ENCODE assay signal across 28 cellular contexts in the genomic region with DNA sequence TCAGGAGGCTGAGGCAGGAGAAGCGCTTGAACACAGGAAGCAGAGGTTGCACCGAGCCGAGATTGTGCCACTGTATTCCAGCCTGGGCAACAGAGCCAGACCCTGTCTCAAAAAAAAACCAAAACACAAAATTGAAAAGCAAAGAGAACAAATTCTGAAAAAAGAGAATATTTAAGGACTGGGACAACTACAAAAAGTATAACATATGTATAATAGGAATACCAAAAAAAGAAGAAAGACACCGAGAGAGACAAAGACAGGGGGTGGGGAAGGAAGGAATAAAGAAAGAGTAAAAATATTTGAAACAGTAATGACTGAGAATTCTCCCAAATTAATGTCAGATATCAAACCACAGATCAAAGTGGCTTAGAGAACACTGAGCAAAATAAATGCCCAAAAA.
"Had no signal": no experiment of that assay in that cellular context is flagged by ENCODE, and none has a peak within 500 bp of the region (broad histone marks: within the 10 kb centered on the region; RNA-seq: fewer than 3 reads in every experiment).

No MANE protein-coding gene starts in this region.

- H3K9me3 ChIP-seq: suprapubic skin, testis, thyroid gland, tibial artery, transverse colon, upper lobe of right lung had no signal

- H3K27me3 Mint-ChIP-seq: stimulated activated naive CD8-positive, alpha-beta T cell treated with anti-CD3 and anti-CD28 coated beads, Interleukin-15, amount 100 ng/mL, for 72 hours had no signal

- H3K27ac ChIP-seq: stomach, suprapubic skin, testis, thoracic aorta, thyroid gland, tibial artery, tibial nerve, transverse colon, upper lobe of left lung, upper lobe of right lung, uterus, vagina had no signal

- H3K36me3 Mint-ChIP-seq: stimulated activated effector memory CD8-positive, alpha-beta T cell treated with anti-CD3 and anti-CD28 coated beads, Interleukin-12 subunit alpha, Interleukin-12 subunit beta, amount 100 ng/mL, for 72 hours; type B pancreatic cell had no signal

- H3K9me3 Mint-ChIP-seq: type B pancreatic cell had no signal

- H3K4me3 ChIP-seq: stomach, suprapubic skin, testis, thoracic aorta, thyroid gland, tibial artery, tibial nerve, transverse colon, upper lobe of left lung, upper lobe of right lung, uterus, vagina had no signal

- H3K4me1 ChIP-seq: testis, upper lobe of right lung had no signal

- H3K4me1 Mint-ChIP-seq: stimulated activated effector memory CD8-positive, alpha-beta T cell treated with anti-CD3 and anti-CD28 coated beads, Interleukin-12 subunit alpha, Interleukin-12 subunit beta, amount 100 ng/mL, for 72 hours had no signal

- DNase-seq: stimulated activated CD4-positive, alpha-beta T cell treated with anti-CD3 and anti-CD28 coated beads, Interleukin-2, amount 100 ng/mL, for 48 hours; stimulated activated CD4-positive, alpha-beta T cell treated with anti-CD3 and anti-CD28 coated beads, Interleukin-4, amount 100 ng/mL, for 1 hour; stimulated activated CD4-positive, alpha-beta T cell treated with anti-CD3 and anti-CD28 coated beads, Interleukin-4, amount 100 ng/mL, for 24 hours; stimulated activated CD4-positive, alpha-beta T cell treated with anti-CD3 and anti-CD28 coated beads, Interleukin-4, amount 100 ng/mL, for 4 hours; stimulated activated CD8-positive, alpha-beta memory T cell treated with anti-CD3 and anti-CD28 coated beads, Interleukin-4, amount 100 ng/mL, for 48 hours; stimulated activated naive B cell treated with anti-CD40 and anti-IgM and Interleukin-4, amounts not matched to agents 10 μg/mL and 1 μg/mL and 100 μg/mL, for 72 hours; stimulated activated naive CD4-positive, alpha-beta T cell; stimulated activated naive CD4-positive, alpha-beta T cell treated with Interleukin-2 at 50 U/mL for 16 hours; stimulated activated naive CD8-positive, alpha-beta T cell treated with anti-CD3 and anti-CD28 coated beads, Interleukin-15, amount 100 ng/mL, for 72 hours; stimulated activated naive CD8-positive, alpha-beta T cell treated with anti-CD3 and anti-CD28 coated beads, Interleukin-15, Interleukin-2, amounts not matched to agents 100 U/mL and 50 U/mL, for 24 hours; stomach; substantia nigra; testis; thyroid gland; tibial artery; transverse colon; trophoblast cell; upper lobe of left lung; upper lobe of right lung; uterus had no signal

- H3K4me3 Mint-ChIP-seq: stimulated activated effector memory CD8-positive, alpha-beta T cell treated with anti-CD3 and anti-CD28 coated beads, Interleukin-12 subunit alpha, Interleukin-12 subunit beta, amount 100 ng/mL, for 72 hours; stimulated activated memory B cell treated with anti-CD40 and anti-IgM and Interleukin-4, amounts not matched to agents 10 μg/mL and 1 μg/mL and 100 μg/mL, for 72 hours; stimulated activated naive B cell treated with anti-CD40 and anti-IgM and Interleukin-4, amounts not matched to agents 10 μg/mL and 1 μg/mL and 100 μg/mL, for 72 hours; stimulated activated naive CD8-positive, alpha-beta T cell treated with anti-CD3 and anti-CD28 coated beads, Interleukin-15, amount 100 ng/mL, for 72 hours; stimulated activated naive CD8-positive, alpha-beta T cell treated with anti-CD3 and anti-CD28 coated beads, Interleukin-15, Interleukin-2, amounts not matched to agents 100 ng/mL and 50 ng/mL, for 24 hours; type B pancreatic cell had no signal

- H3K36me3 ChIP-seq: stomach, suprapubic skin, thoracic aorta, thyroid gland, tibial artery, tibial nerve, transverse colon, upper lobe of left lung, upper lobe of right lung, uterus, vagina had no signal

- H3K27ac Mint-ChIP-seq: stimulated activated effector memory CD8-positive, alpha-beta T cell treated with anti-CD3 and anti-CD28 coated beads, Interleukin-12 subunit alpha, Interleukin-12 subunit beta, amount 100 ng/mL, for 72 hours; stimulated activated memory B cell treated with anti-CD40 and anti-IgM and Interleukin-4, amounts not matched to agents 10 μg/mL and 1 μg/mL and 100 μg/mL, for 72 hours; stimulated activated naive B cell treated with anti-CD40 and anti-IgM and Interleukin-4, amounts not matched to agents 10 μg/mL and 1 μg/mL and 100 μg/mL, for 72 hours; stimulated activated naive CD8-positive, alpha-beta T cell treated with anti-CD3 and anti-CD28 coated beads, Interleukin-15, Interleukin-2, amounts not matched to agents 100 ng/mL and 50 ng/mL, for 24 hours; type B pancreatic cell had no signal
